In genomic region chr10:78299861-78300453, GRCh38 we compare ENCODE assay signal across 11 cellular contexts.
A peak's percentile ranks its signal among the peaks of the same experiment; 100 is the strongest.
DNase-seq lines count a peak whose midpoint lies in the region; ATAC-seq and TF ChIP-seq lines count a peak whose summit lies in the region.
"Had no signal": no experiment of that assay in that cellular context is flagged by ENCODE, and none has a peak within 500 bp of the region (broad histone marks: within the 10 kb centered on the region; RNA-seq: fewer than 3 reads in every experiment).

No MANE protein-coding gene starts in this region.

- peaks cover 51% of the 10 kb centered on the region for H3K79me1 ChIP-seq in trophoblast cell (ENCODE audit: low read length)

- peak overlapping the region; percentile 38 for H3K4me3 Mint-ChIP-seq in CD4-positive, alpha-beta T cell
- H3K4me3 Mint-ChIP-seq: HFFc6, mesothelial cell of epicardium had no signal

- intact Hi-C loops in CD4-positive, alpha-beta T cell (cut with DNase I, micrococcal nuclease): loop anchor here in 1 of 2 experiments (5.0 to 10.0 kb wide), 6 partner anchors 268 to 1887 kb away; partner anchors contain the start of genes PPIF, RPS24, TMEM254 and ZCCHC24
- intact Hi-C loops in PC-9 (cut with micrococcal nuclease; ENCODE audit: unreplicated experiment): loop anchor here (5.0 kb wide), 1 partner anchor 253 kb away; no protein-coding TSS in a partner anchor

- H3K14ac ChIP-seq in trophoblast cell (ENCODE audit: low read length): peak overlapping the region; percentile 41

- H3K27ac Mint-ChIP-seq in CD4-positive, alpha-beta T cell: no peak overlapping the region
- H3K27ac Mint-ChIP-seq: HFFc6, mesothelial cell of epicardium had no signal

- no peak overlapping the region for H3K9ac ChIP-seq in trophoblast cell (ENCODE audit: low read length)

- peaks cover 18% of the 10 kb centered on the region for H3K4me1 Mint-ChIP-seq in CD4-positive, alpha-beta T cell (ENCODE audit: low read depth)

- peak overlapping the region; percentile 58 for H2BK5ac ChIP-seq in trophoblast cell (ENCODE audit: low read depth, low read length, poor library complexity)

- H3K4ac ChIP-seq in trophoblast cell (ENCODE audit: low read depth, low read length): peak overlapping the region; percentile 8

- peak overlapping the region; percentile 80 for H4K91ac ChIP-seq in trophoblast cell (ENCODE audit: low read depth, low read length)

- peak overlapping the region; percentile 42 for H3K18ac ChIP-seq in trophoblast cell (ENCODE audit: low read length)

- H2AFZ ChIP-seq in trophoblast cell (ENCODE audit: insufficient read depth, low read length, poor library complexity) (no peak overlapping the region), PC-9 (no peak overlapping the region)

- H3K79me2 ChIP-seq in trophoblast cell (ENCODE audit: control insufficient read depth, insufficient read depth, low read length, poor library complexity) (peaks cover 5% of the 10 kb centered on the region), PC-9 (ENCODE audit: low read depth) (no peaks in the 10 kb centered on the region)

- no peak for ATAC-seq in CD4-positive, alpha-beta T cell (ENCODE audit: poor library complexity)

- H3K9me3 ChIP-seq in CD4-positive, alpha-beta T cell (ENCODE audit: control insufficient read depth, low read length): no peaks in the 10 kb centered on the region
- no peaks in the 10 kb centered on the region for H3K9me3 ChIP-seq in trophoblast cell (ENCODE audit: insufficient read depth, low read depth, low read length)
- H3K9me3 ChIP-seq in PC-9 (ENCODE audit: insufficient read depth, low read depth): no peaks in the 10 kb centered on the region
- H3K9me3 ChIP-seq: suprapubic skin had no signal

- POLR2A ChIA-PET in CD4-positive, alpha-beta T cell (lab: Charles Lee): no interaction called here
- POLR2A ChIA-PET in PC-9 (lab: Charles Lee; ENCODE audit: unreplicated experiment): interaction anchor here (0.6 kb wide), 1 partner anchor 850 kb away, joined by 52 read pairs; no protein-coding TSS in a partner anchor

- H3K27me3 Mint-ChIP-seq in CD4-positive, alpha-beta T cell: no peaks in the 10 kb centered on the region

- CTCF ChIA-PET in CD4-positive, alpha-beta T cell (lab: Charles Lee): no interaction called here
- CTCF ChIA-PET in PC-9 (lab: Charles Lee): no interaction called here

- H4K20me1 ChIP-seq in PC-9 (ENCODE audit: insufficient read depth): no peaks in the 10 kb centered on the region

- TF ChIP-seq CTCF in CD4-positive, alpha-beta T cell (IDR thresholded peaks at IDR 0.05): no peak
- TF ChIP-seq CTCF in coronary artery (IDR thresholded peaks at IDR 0.05): no peak
- no peak for TF ChIP-seq CTCF in PC-9 (conservative IDR thresholded peaks at IDR 0.05)

- BruUV-seq in PC-9 (replicated peaks; lab: Mats Ljungman, UMichigan): no TSS peak

- no peak overlapping the region for H3K27ac ChIP-seq in CD4-positive, alpha-beta T cell (ENCODE audit: low read depth, low read length)
- H3K27ac ChIP-seq in coronary artery (peak overlapping the region in 1 of 2 donors; percentile 65), trophoblast cell (ENCODE audit: low read depth, low read length) (no peak overlapping the region), PC-9 (no peak overlapping the region)
- H3K27ac ChIP-seq: suprapubic skin had no signal

- no peaks in the 10 kb centered on the region for H3K9me2 ChIP-seq in PC-9 (ENCODE audit: insufficient read depth)

- no peak overlapping the region for H3K4me2 ChIP-seq in trophoblast cell (ENCODE audit: low read length)
- H3K4me2 ChIP-seq in PC-9: no peak overlapping the region

- H3K36me3 Mint-ChIP-seq in CD4-positive, alpha-beta T cell (ENCODE audit: low read depth): no peaks in the 10 kb centered on the region

- H3K36me3 ChIP-seq in trophoblast cell (ENCODE audit: control insufficient read depth in 1 of 2, insufficient read depth in 2 of 2, low read length in 2 of 2) (no peaks in the 10 kb centered on the region), PC-9 (ENCODE audit: low read depth) (no peaks in the 10 kb centered on the region)
- H3K36me3 ChIP-seq: suprapubic skin had no signal

- H2BK120ac ChIP-seq in trophoblast cell (ENCODE audit: insufficient read depth, low read length, poor library complexity): peak overlapping the region; percentile 65

- H3K9me3 Mint-ChIP-seq in CD4-positive, alpha-beta T cell: no peaks in the 10 kb centered on the region

- peak overlapping the region; percentile 18 for H2AK5ac ChIP-seq in trophoblast cell (ENCODE audit: low read length)

- no CpG with 5 or more reads among the region's 8 CpGs for WGBS in trophoblast cell (ENCODE audit: extremely low coverage, insufficient coverage, insufficient read length)

- peak overlapping the region; percentile 75 for H2BK12ac ChIP-seq in trophoblast cell (ENCODE audit: low read length)

- no peak overlapping the region for H3K23ac ChIP-seq in trophoblast cell (ENCODE audit: low read length)

- no peaks in the 10 kb centered on the region for H3K27me3 ChIP-seq in CD4-positive, alpha-beta T cell (ENCODE audit: control insufficient read depth, insufficient read depth, low read length)
- H3K27me3 ChIP-seq in trophoblast cell (ENCODE audit: insufficient read depth, low read length) (no peaks in the 10 kb centered on the region), PC-9 (ENCODE audit: insufficient read depth, low read depth) (no peaks in the 10 kb centered on the region)
- H3K27me3 ChIP-seq: suprapubic skin had no signal

- H3F3A ChIP-seq in PC-9 (ENCODE audit: insufficient read depth, low read depth): peaks cover 4% of the 10 kb centered on the region; the same call in 1 of the 2 replicates

- peak overlapping the region; percentile 40 for H4K8ac ChIP-seq in trophoblast cell (ENCODE audit: low read depth, low read length)

- H3K4me3 ChIP-seq in coronary artery (no peak overlapping the region), trophoblast cell (ENCODE audit: low read depth, low read length) (no peak overlapping the region), PC-9 (no peak overlapping the region)
- H3K4me3 ChIP-seq: suprapubic skin had no signal

- peaks cover 22 to 26% of the 10 kb centered on the region in 2 experiments for H3K4me1 ChIP-seq in trophoblast cell (ENCODE audit: control insufficient read depth in 1 of 2, insufficient read depth in 2 of 2, low read length in 2 of 2)
- peaks cover 10% of the 10 kb centered on the region for H3K4me1 ChIP-seq in PC-9 (replicated peaks; ENCODE audit: insufficient read depth)

- DNase-seq in CD4-positive, alpha-beta T cell: peak in 1 of 10 experiments; percentile 16
- DNase-seq in NOMO-1 treated with dmso at 0.1 percent for 144 hours (lab: John Stamatoyannopoulos, UW; ENCODE audit: unreplicated experiment) (peak; percentile 78), coronary artery (ENCODE audit: low spot score) (peak; percentile 67), trophoblast cell (peak in 1 of 2 donors; percentile 6), GM19240 (ENCODE audit: insufficient read length, low spot score) (no peak), PC-9 (no peak), DMS79 (lab: John Stamatoyannopoulos, UW) (no peak), dedifferentiated amniotic fluid mesenchymal stem cell (ENCODE audit: extremely low spot score) (no peak)
- DNase-seq: HFFc6 had no signal

- H4K12ac ChIP-seq in trophoblast cell (ENCODE audit: low read depth, low read length): no peak overlapping the region

Comparison
In these comparisons a context has a peak if more than half of its experiments do, and no peak if none do; other contexts are left out.
1. DNase-seq: peak in NOMO-1 treated with dmso at 0.1 percent for 144 hours (single experiment) and coronary artery (single experiment); none in GM19240 (single experiment), PC-9 (0 of 2), DMS79 (single experiment) and dedifferentiated amniotic fluid mesenchymal stem cell (single experiment).